In the genomic region with DNA sequence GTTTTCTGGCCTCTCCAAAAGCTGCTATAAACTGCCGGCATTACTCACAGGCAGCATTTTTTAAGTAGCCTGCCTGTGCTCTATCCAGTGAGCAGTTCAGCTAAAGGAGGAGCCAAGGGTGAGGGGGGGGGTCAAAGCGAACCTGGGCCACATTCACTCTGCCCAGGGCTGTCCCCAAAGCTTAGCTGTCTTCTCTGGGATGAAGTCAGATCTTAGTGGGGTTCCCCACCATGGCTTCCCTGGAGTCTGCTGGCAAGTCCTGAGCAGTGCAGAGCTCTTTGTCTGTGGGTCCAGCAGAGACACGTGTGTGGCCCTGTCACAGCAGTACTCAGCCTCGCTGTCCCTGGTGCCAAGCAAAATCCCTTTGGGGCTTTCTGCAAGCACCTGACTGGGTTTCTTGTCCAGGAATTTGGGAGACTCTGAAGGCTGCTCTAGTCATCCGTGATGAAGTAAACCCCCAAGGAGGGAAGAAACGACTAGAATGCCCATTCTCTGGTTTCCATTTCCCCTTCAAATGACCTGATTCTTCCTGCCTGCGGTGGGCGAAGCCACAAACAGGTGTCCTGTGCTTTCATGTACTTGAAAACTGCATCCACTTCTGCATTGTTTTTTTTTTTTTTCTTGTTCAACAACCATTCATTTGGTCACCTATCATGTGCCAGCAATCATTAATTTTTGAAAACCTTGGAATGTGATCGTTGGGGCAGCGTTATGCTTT, we compare ENCODE assay signal across 11 cellular contexts. TPM values are rescaled to one million over a fixed set of nuclear protein-coding genes. Genes with fewer than 3 reads are reported as not detected.
DNase-seq lines count a peak whose midpoint lies in the region; ATAC-seq and TF ChIP-seq lines count a peak whose summit lies in the region.
"Had no signal": no experiment of that assay in that cellular context is flagged by ENCODE, and none has a peak within 500 bp of the region (broad histone marks: within the 10 kb centered on the region; RNA-seq: fewer than 3 reads in every experiment).

No MANE protein-coding gene starts in this region.

- CTCF ChIA-PET in activated CD8-positive, alpha-beta memory T cell treated with anti-CD3 and anti-CD28 coated beads, Interleukin-2, amount 10 ng/mL, durations not matched to agents 7 days and 5 days (lab: Charles Lee) = interaction anchor here (1.5 to 2.3 kb wide), 3 partner anchors 9 to 63 kb away, joined by 3 to 14 read pairs (median 5); no protein-coding TSS in a partner anchor

- H3K4me1 ChIP-seq in adrenal gland (replicated peaks in 1 of 2) (peaks cover 50 to 76% of the 10 kb centered on the region in 2 donors), thyroid gland (peaks cover 16 to 35% of the 10 kb centered on the region in 2 donors)

- no peaks in the 10 kb centered on the region for H3K9me3 Mint-ChIP-seq in activated CD8-positive, alpha-beta memory T cell treated with anti-CD3 and anti-CD28 coated beads, Interleukin-2, amount 10 ng/mL, durations not matched to agents 7 days and 5 days (ENCODE audit: low read depth)
- H3K9me3 Mint-ChIP-seq: type B pancreatic cell had no signal

- no peak for DNase-seq in activated CD8-positive, alpha-beta memory T cell treated with anti-CD3 and anti-CD28 coated beads, Interleukin-2, amount 10 ng/mL, durations not matched to agents 7 days and 5 days
- DNase-seq in activated CD8-positive, alpha-beta memory T cell treated with anti-CD3 and anti-CD28 coated beads for 24 hours = no peak
- peak in 6 of 7 donors; percentile 51 to 81 (median 68) for DNase-seq in adrenal gland
- peak; percentile 59 to 67 for DNase-seq in thyroid gland
- no peak for DNase-seq in T-helper 9 cell
- no peak for DNase-seq in activated T-cell treated with anti-CD3 and anti-CD28 coated beads, Interleukin-2, amount 50 U/mL, for 1 hour
- DNase-seq in activated gamma-delta T cell (lab: John Stamatoyannopoulos, UW) = no peak
- DNase-seq: NCI-H2029 had no signal

- TF ChIP-seq POLR2A in adrenal gland (IDR thresholded peaks at IDR 0.05) (peak in 1 of 2 donors; percentile 71), thyroid gland (IDR thresholded peaks at IDR 0.05) (no peak)

- intact Hi-C loops in adrenal gland (cut with DNase I) (no loop called here), thyroid gland (cut with DNase I) (no loop called here)

- H3K4me3 ChIP-seq in adrenal gland = peak overlapping the region in 1 of 4 donors; percentile 82
- no peak overlapping the region for H3K4me3 ChIP-seq in thyroid gland (replicated peaks in 1 of 3)

- H3K9me3 ChIP-seq in adrenal gland (replicated peaks in 1 of 3) (no peaks in the 10 kb centered on the region), thyroid gland (no peaks in the 10 kb centered on the region)

- H3K36me3 Mint-ChIP-seq in activated CD8-positive, alpha-beta memory T cell treated with anti-CD3 and anti-CD28 coated beads, Interleukin-2, amount 10 ng/mL, durations not matched to agents 7 days and 5 days = no peaks in the 10 kb centered on the region
- H3K36me3 Mint-ChIP-seq: type B pancreatic cell had no signal

- no peak overlapping the region for H3K27ac Mint-ChIP-seq in activated CD8-positive, alpha-beta memory T cell treated with anti-CD3 and anti-CD28 coated beads, Interleukin-2, amount 10 ng/mL, durations not matched to agents 7 days and 5 days
- H3K27ac Mint-ChIP-seq: type B pancreatic cell had no signal

- no peaks in the 10 kb centered on the region for H3K27me3 ChIP-seq in adrenal gland
- H3K27me3 ChIP-seq in thyroid gland = no peaks in the 10 kb centered on the region

- peaks cover 12% of the 10 kb centered on the region for H3K4me1 Mint-ChIP-seq in activated CD8-positive, alpha-beta memory T cell treated with anti-CD3 and anti-CD28 coated beads, Interleukin-2, amount 10 ng/mL, durations not matched to agents 7 days and 5 days

- TF ChIP-seq CTCF in adrenal gland (IDR thresholded peaks at IDR 0.05) (no peak), thyroid gland (IDR thresholded peaks at IDR 0.05) (no peak)

- H3K27me3 Mint-ChIP-seq in activated CD8-positive, alpha-beta memory T cell treated with anti-CD3 and anti-CD28 coated beads, Interleukin-2, amount 10 ng/mL, durations not matched to agents 7 days and 5 days = peaks cover 64% of the 10 kb centered on the region

- peak overlapping the region in 4 of 5 donors; percentile 62 to 92 (median 78) for H3K27ac ChIP-seq in adrenal gland
- peak overlapping the region; percentile 25 to 58 (median 58) for H3K27ac ChIP-seq in thyroid gland

- 37 to 44% (median 39%) methylated on average over 10 of the region's 10 CpGs for WGBS in adrenal gland, 4 donors
- 54% methylated on average over 8 to 10 of the region's 10 CpGs for WGBS in thyroid gland, 2 donors

- ATAC-seq in activated CD8-positive, alpha-beta memory T cell treated with anti-CD3 and anti-CD28 coated beads, Interleukin-2, amount 10 ng/mL, durations not matched to agents 7 days and 5 days = peak; percentile 25
- peak; percentile 63 for ATAC-seq in HG02938 (IDR thresholded peaks at IDR 0.05; ENCODE audit: unreplicated experiment)

- no peaks in the 10 kb centered on the region for H3K36me3 ChIP-seq in adrenal gland (replicated peaks in 1 of 2)
- no peaks in the 10 kb centered on the region for H3K36me3 ChIP-seq in thyroid gland

- no peak overlapping the region for H3K4me3 Mint-ChIP-seq in activated CD8-positive, alpha-beta memory T cell treated with anti-CD3 and anti-CD28 coated beads, Interleukin-2, amount 10 ng/mL, durations not matched to agents 7 days and 5 days
- H3K4me3 Mint-ChIP-seq: type B pancreatic cell had no signal

RNA-seq across cellular contexts. Expression of a gene that starts 2.6 kb away (rescaled TPM):
- not detected for total RNA-seq in activated CD8-positive, alpha-beta memory T cell treated with anti-CD3 and anti-CD28 coated beads, Interleukin-2, amount 10 ng/mL, durations not matched to agents 7 days and 5 days
- total RNA-seq in adrenal gland (100 to 1,000 TPM in 5 of 8 donors, 10 to 100 TPM in 3; 57.7 to 299 (median 119) TPM), thyroid gland (1 to 10 TPM in 2 of 4 donors, under 1 TPM in 2; 0.40 to 2.7 (median 1.2) TPM)
- polyA plus RNA-seq in adrenal gland = 10 to 100 TPM; 37.1 to 53.8 (median 44.5) TPM

RNA-seq across cellular contexts. Expression of a gene that starts 26.6 kb away (rescaled TPM):
- not detected for total RNA-seq in activated CD8-positive, alpha-beta memory T cell treated with anti-CD3 and anti-CD28 coated beads, Interleukin-2, amount 10 ng/mL, durations not matched to agents 7 days and 5 days
- total RNA-seq in adrenal gland = not detected
- under 1 TPM in 2 of 3 donors, not detected in 1; 0.16 to 0.17 TPM for polyA plus RNA-seq in adrenal gland
- under 1 TPM in 2 of 4 donors, not detected in 2; 0.11 to 0.81 TPM for total RNA-seq in thyroid gland
- total RNA-seq: glomerular endothelial cell had no signal

RNA-seq across cellular contexts. Expression of a gene that starts 48.9 kb away (rescaled TPM):
- total RNA-seq in activated CD8-positive, alpha-beta memory T cell treated with anti-CD3 and anti-CD28 coated beads, Interleukin-2, amount 10 ng/mL, durations not matched to agents 7 days and 5 days = not detected
- under 1 TPM in 6 of 8 donors, not detected in 2; 0.11 to 0.63 (median 0.27) TPM for total RNA-seq in adrenal gland
- 1 to 10 TPM in 2 of 3 donors, under 1 TPM in 1; 0.29 to 1.7 (median 1.3) TPM for polyA plus RNA-seq in adrenal gland
- total RNA-seq in thyroid gland = not detected
- total RNA-seq: glomerular endothelial cell had no signal

Comparison
In these comparisons a context has a peak if more than half of its experiments do, and no peak if none do; other contexts are left out.
1. DNase-seq: peak in adrenal gland (6 of 7) and thyroid gland (2 of 2); none in activated CD8-positive, alpha-beta memory T cell treated with anti-CD3 and anti-CD28 coated beads, Interleukin-2, amount 10 ng/mL, durations not matched to agents 7 days and 5 days (single experiment), activated CD8-positive, alpha-beta memory T cell treated with anti-CD3 and anti-CD28 coated beads for 24 hours (single experiment), T-helper 9 cell (single experiment), activated T-cell treated with anti-CD3 and anti-CD28 coated beads, Interleukin-2, amount 50 U/mL, for 1 hour (single experiment) and activated gamma-delta T cell (single experiment).
2. RNA of a gene that starts 2.6 kb away (total RNA-seq): 57.7 to 299 TPM in adrenal gland; 0.40 to 2.7 TPM in thyroid gland and not detected in activated CD8-positive, alpha-beta memory T cell treated with anti-CD3 and anti-CD28 coated beads, Interleukin-2, amount 10 ng/mL, durations not matched to agents 7 days and 5 days; every median in the first group is over 10 times any median in the second.